Comparison of ENCODE assay signal across 38 cellular contexts in the genomic region with DNA sequence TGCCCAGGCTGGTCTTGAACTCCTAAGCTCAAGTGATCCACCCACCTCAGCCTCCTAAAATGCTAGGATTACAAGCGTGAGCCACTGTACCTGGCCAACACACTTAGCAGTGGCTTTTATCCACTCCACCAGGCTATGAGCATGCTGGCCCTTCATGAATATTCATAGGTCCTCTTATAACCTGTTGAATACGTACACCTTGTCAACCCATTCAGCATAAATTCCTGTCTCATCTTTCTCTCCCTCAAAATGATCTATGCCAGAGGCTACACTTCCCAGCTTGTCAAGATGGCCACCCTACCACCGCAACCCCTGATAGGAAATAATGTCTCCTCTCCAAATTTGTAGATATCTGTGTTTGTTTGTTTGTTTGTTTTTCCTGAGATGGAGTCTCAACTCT. TPM values are rescaled to one million over a fixed set of nuclear protein-coding genes. Genes with fewer than 3 reads are reported as not detected.
"Had no signal": no experiment of that assay in that cellular context is flagged by ENCODE, and none has a peak within 500 bp of the region (broad histone marks: within the 10 kb centered on the region; RNA-seq: fewer than 3 reads in every experiment).

No MANE protein-coding gene starts in this region.

- H3K4me2 ChIP-seq: neural progenitor cell, smooth muscle cell had no signal

- H3K36me3 ChIP-seq: left lung, lower lobe of right lung, neural progenitor cell, neutrophil, right atrium auricular region, right lobe of liver, thyroid gland, transverse colon, upper lobe of left lung, vagina had no signal

- H3K9me3 Mint-ChIP-seq: immature natural killer cell; mesothelial cell of epicardium; naive B cell; natural killer cell; nephron progenitor cell; neural progenitor cell; stimulated activated memory B cell treated with anti-CD40 and anti-IgM and Interleukin-4, amounts not matched to agents 10 μg/mL and 1 μg/mL and 100 μg/mL, for 72 hours; stimulated activated naive CD8-positive, alpha-beta T cell treated with anti-CD3 and anti-CD28 coated beads, Interleukin-15, amount 100 ng/mL, for 72 hours had no signal

- H3K4me1 Mint-ChIP-seq: neural progenitor cell had no signal

- DNase-seq: hypothalamus; immature natural killer cell; kidney; left colon; left lung; lower lobe of right lung; mammary epithelial cell; mesenchymal stem cell; naive B cell; natural killer cell; nephron progenitor cell; occipital lobe; right lobe of liver; stimulated activated CD4-positive, alpha-beta T cell treated with anti-CD3 and anti-CD28 coated beads, Interleukin-1b, Interleukin-23, amount 100 ng/mL, for 48 hours; stimulated activated CD4-positive, alpha-beta T cell treated with anti-CD3 and anti-CD28 coated beads, Interleukin-2, amount 100 ng/mL, for 48 hours; stimulated activated CD4-positive, alpha-beta T cell treated with anti-CD3 and anti-CD28 coated beads, Interleukin-4, amount 100 ng/mL, for 4 hours; stimulated activated CD8-positive, alpha-beta memory T cell treated with anti-CD3 and anti-CD28 coated beads, Interleukin-4, amount 100 ng/mL, for 48 hours; stimulated activated naive CD4-positive, alpha-beta T cell treated with Interleukin-2 at 50 U/mL for 16 hours; stimulated activated naive CD8-positive, alpha-beta T cell treated with anti-CD3 and anti-CD28 coated beads, Interleukin-15, amount 100 ng/mL, for 72 hours; testis; thyroid gland; transverse colon; upper lobe of left lung had no signal

- H2AFZ ChIP-seq: neural progenitor cell had no signal

- ATAC-seq: left colon; left lung; lower lobe of right lung; natural killer cell; stimulated activated memory B cell treated with anti-CD40 and anti-IgM and Interleukin-4, amounts not matched to agents 10 μg/mL and 1 μg/mL and 100 μg/mL, for 72 hours; stimulated activated naive CD8-positive, alpha-beta T cell treated with anti-CD3 and anti-CD28 coated beads, Interleukin-15, amount 100 ng/mL, for 72 hours had no signal

- H3K79me2 ChIP-seq: parathyroid adenoma had no signal

- H3K27ac ChIP-seq: left lung, lower lobe of right lung, neural progenitor cell, neutrophil, parathyroid adenoma, right atrium auricular region, right lobe of liver, testis, upper lobe of left lung, vagina had no signal

- H3K4me3 ChIP-seq: left lung, lower lobe of right lung, neural progenitor cell, right atrium auricular region, right lobe of liver, smooth muscle cell, testis, thyroid gland, transverse colon, upper lobe of left lung, vagina had no signal

- H3K36me3 Mint-ChIP-seq: immature natural killer cell; mesothelial cell of epicardium; naive B cell; natural killer cell; neural progenitor cell; stimulated activated memory B cell treated with anti-CD40 and anti-IgM and Interleukin-4, amounts not matched to agents 10 μg/mL and 1 μg/mL and 100 μg/mL, for 72 hours had no signal

- H3K27ac Mint-ChIP-seq: mesothelial cell of epicardium; naive B cell; natural killer cell; nephron progenitor cell; neural progenitor cell; stimulated activated naive CD8-positive, alpha-beta T cell treated with anti-CD3 and anti-CD28 coated beads, Interleukin-15, amount 100 ng/mL, for 72 hours had no signal

- H3K27me3 ChIP-seq: left lung, neural progenitor cell, neutrophil, right atrium auricular region, right lobe of liver, testis, thyroid gland, transverse colon, upper lobe of left lung, vagina had no signal

- H3K27me3 Mint-ChIP-seq: naive B cell; stimulated activated memory B cell treated with anti-CD40 and anti-IgM and Interleukin-4, amounts not matched to agents 10 μg/mL and 1 μg/mL and 100 μg/mL, for 72 hours; stimulated activated naive CD8-positive, alpha-beta T cell treated with anti-CD3 and anti-CD28 coated beads, Interleukin-15, amount 100 ng/mL, for 72 hours had no signal

- H3K4me3 Mint-ChIP-seq: immature natural killer cell; mesothelial cell of epicardium; naive B cell; natural killer cell; nephron progenitor cell; neural progenitor cell; stimulated activated memory B cell treated with anti-CD40 and anti-IgM and Interleukin-4, amounts not matched to agents 10 μg/mL and 1 μg/mL and 100 μg/mL, for 72 hours; stimulated activated naive CD8-positive, alpha-beta T cell treated with anti-CD3 and anti-CD28 coated beads, Interleukin-15, amount 100 ng/mL, for 72 hours had no signal

- H3K4me1 ChIP-seq: lower lobe of right lung, neural progenitor cell, right atrium auricular region, testis, vagina had no signal

RNA-seq across cellular contexts. Expression of gene ZG16, which starts 11.0 kb away (rescaled TPM):
- total RNA-seq: kidney, left lung, lower lobe of right lung, mammary epithelial cell, mononuclear cell, natural killer cell, occipital lobe, osteocyte, posterior vena cava, pulmonary artery endothelial cell, renal cortical epithelial cell, right atrium auricular region, skeletal muscle tissue, smooth muscle cell, thyroid gland, urinary bladder, vagina had no signal
- polyA plus RNA-seq: immature natural killer cell, mammary epithelial cell, smooth muscle cell, urinary bladder had no signal

RNA-seq across cellular contexts. Expression of gene C16orf54, which starts 21.3 kb away (rescaled TPM):
- total RNA-seq: mammary epithelial cell, mesothelial cell of epicardium, osteocyte, pulmonary artery endothelial cell, renal cortical epithelial cell, smooth muscle cell had no signal
- polyA plus RNA-seq: mammary epithelial cell, smooth muscle cell had no signal

RNA-seq across cellular contexts. Expression of gene PRRT2, which starts 44.9 kb away (rescaled TPM):
- polyA plus RNA-seq: immature natural killer cell had no signal
